Comparison of ENCODE assay signal across 17 cellular contexts in the genomic region with DNA sequence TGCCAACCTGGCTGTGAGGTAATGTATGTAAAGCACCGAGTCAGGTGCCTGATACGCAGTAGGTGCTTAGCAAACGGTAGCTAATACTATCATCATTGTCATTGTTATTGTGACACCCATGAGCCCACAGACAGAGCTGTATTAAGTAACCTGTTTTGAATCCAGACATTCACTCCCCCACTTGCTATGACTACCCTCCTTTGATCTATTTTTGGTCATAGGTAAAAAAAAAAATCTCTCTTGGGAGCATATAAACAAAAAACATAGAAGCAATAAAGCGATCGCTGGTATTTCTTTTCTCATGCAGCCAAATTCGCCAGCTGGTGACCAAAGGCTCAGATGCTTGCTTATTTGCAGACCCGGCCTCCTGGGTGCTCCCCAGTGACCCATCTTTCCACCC.
DNase-seq lines count a peak whose midpoint lies in the region; ATAC-seq lines count a peak whose summit lies in the region.
"Had no signal": no experiment of that assay in that cellular context is flagged by ENCODE, and none has a peak within 500 bp of the region (broad histone marks: within the 10 kb centered on the region; RNA-seq: fewer than 3 reads in every experiment).

No MANE protein-coding gene starts in this region.

- H3K4me1 Mint-ChIP-seq in IgD-negative memory B cell (peaks cover 22 to 27% (median 25%) of the 10 kb centered on the region in 3 donors), naive B cell (peaks cover 35 to 63% (median 59%) of the 10 kb centered on the region in 3 donors)
- H3K4me1 Mint-ChIP-seq in stimulated activated naive B cell treated with anti-CD40 and anti-IgM and Interleukin-4, amounts not matched to agents 10 μg/mL and 1 μg/mL and 100 μg/mL, for 72 hours: peaks cover 32 to 53% of the 10 kb centered on the region in 2 donors

- peak overlapping the region in 1 of 3 donors; percentile 60 for H3K27ac Mint-ChIP-seq in IgD-negative memory B cell
- peak overlapping the region in 4 of 6 donors; percentile 9 to 84 (median 46) for H3K27ac Mint-ChIP-seq in naive B cell
- H3K27ac Mint-ChIP-seq in stimulated activated naive B cell treated with anti-CD40 and anti-IgM and Interleukin-4, amounts not matched to agents 10 μg/mL and 1 μg/mL and 100 μg/mL, for 72 hours: peak overlapping the region; percentile 11
- H3K27ac Mint-ChIP-seq: CD8-positive, alpha-beta T cell had no signal

- peak overlapping the region in 3 of 4 donors; percentile 19 to 90 (median 80) for H3K4me3 Mint-ChIP-seq in IgD-negative memory B cell
- peak overlapping the region in 5 of 8 donors; percentile 35 to 79 (median 66) for H3K4me3 Mint-ChIP-seq in naive B cell
- no peak overlapping the region for H3K4me3 Mint-ChIP-seq in stimulated activated naive B cell treated with anti-CD40 and anti-IgM and Interleukin-4, amounts not matched to agents 10 μg/mL and 1 μg/mL and 100 μg/mL, for 72 hours
- H3K4me3 Mint-ChIP-seq: CD8-positive, alpha-beta T cell had no signal

- H3K36me3 Mint-ChIP-seq in IgD-negative memory B cell (peaks cover 1% of the 10 kb centered on the region), naive B cell (no peaks in the 10 kb centered on the region)
- no peaks in the 10 kb centered on the region for H3K36me3 Mint-ChIP-seq in stimulated activated naive B cell treated with anti-CD40 and anti-IgM and Interleukin-4, amounts not matched to agents 10 μg/mL and 1 μg/mL and 100 μg/mL, for 72 hours
- H3K36me3 Mint-ChIP-seq: CD8-positive, alpha-beta T cell had no signal

- ATAC-seq in naive B cell (ENCODE audit: low read depth in 2 of 2): peak; percentile 35 to 43
- peak; percentile 44 to 60 for ATAC-seq in stimulated activated naive B cell treated with anti-CD40 and anti-IgM and Interleukin-4, amounts not matched to agents 10 μg/mL and 1 μg/mL and 100 μg/mL, for 72 hours (replicated peaks)
- ATAC-seq: CD8-positive, alpha-beta T cell; HepG2; Right ventricle myocardium inferior had no signal

- H3K27me3 Mint-ChIP-seq in IgD-negative memory B cell (peaks cover 2% of the 10 kb centered on the region), naive B cell (no peaks in the 10 kb centered on the region)
- H3K27me3 Mint-ChIP-seq in stimulated activated naive B cell treated with anti-CD40 and anti-IgM and Interleukin-4, amounts not matched to agents 10 μg/mL and 1 μg/mL and 100 μg/mL, for 72 hours: no peaks in the 10 kb centered on the region

- H3K9me3 Mint-ChIP-seq in IgD-negative memory B cell: no peaks in the 10 kb centered on the region
- no peaks in the 10 kb centered on the region for H3K9me3 Mint-ChIP-seq in naive B cell
- H3K9me3 Mint-ChIP-seq in stimulated activated naive B cell treated with anti-CD40 and anti-IgM and Interleukin-4, amounts not matched to agents 10 μg/mL and 1 μg/mL and 100 μg/mL, for 72 hours: no peaks in the 10 kb centered on the region
- H3K9me3 Mint-ChIP-seq: CD8-positive, alpha-beta T cell had no signal

- DNase-seq in NCI-H2171 treated with DMSO at 0.1 percent for 48 hours (lab: John Stamatoyannopoulos, UW): peak; percentile 79
- DNase-seq in naive B cell: no peak
- no peak for DNase-seq in stimulated activated naive B cell treated with anti-CD40 and anti-IgM and Interleukin-4, amounts not matched to agents 10 μg/mL and 1 μg/mL and 100 μg/mL, for 72 hours
- DNase-seq in C1 segment of cervical spinal cord (lab: John Stamatoyannopoulos, UW): no peak
- no peak for DNase-seq in amygdala (lab: John Stamatoyannopoulos, UW)
- no peak for DNase-seq in SHP77 treated with DMSO at 0.1 percent for 48 hours (lab: John Stamatoyannopoulos, UW)
- DNase-seq: CD8-positive, alpha-beta T cell; EL; GF-D8; KG1; NCI-H1105; NCI-H2081 treated with DMSO at 0.1 percent for 48 hours; NCI-H446 treated with DMSO at 0.1 percent for 48 hours; NCI-H526 treated with DMSO at 0.1 percent for 48 hours had no signal

Comparison
In these comparisons a context has a peak if more than half of its experiments do, and no peak if none do; other contexts are left out.
1. H3K4me3 Mint-ChIP-seq: peak in IgD-negative memory B cell (3 of 4) and naive B cell (5 of 8); none in stimulated activated naive B cell treated with anti-CD40 and anti-IgM and Interleukin-4, amounts not matched to agents 10 μg/mL and 1 μg/mL and 100 μg/mL, for 72 hours (0 of 2).